8 cellular contexts compared by ENCODE assay signal in the genomic region with DNA sequence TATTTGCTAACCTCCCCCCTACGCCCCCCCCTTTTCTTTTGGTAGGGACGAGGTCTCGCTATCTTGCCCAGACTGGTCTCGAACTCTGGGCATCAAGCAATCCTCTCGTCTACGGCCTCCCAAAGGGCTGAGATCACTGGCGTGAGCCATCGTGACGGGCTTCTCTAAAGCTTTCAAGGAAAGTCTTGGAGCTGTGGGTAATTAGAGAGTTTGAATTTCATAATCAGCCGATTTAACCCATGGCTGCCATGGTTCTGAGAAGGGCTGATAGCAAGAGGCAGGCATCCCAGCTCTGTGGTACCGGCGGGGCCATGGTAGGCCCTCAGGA. TPM values are rescaled to one million over a fixed set of nuclear protein-coding genes. Genes with fewer than 3 reads are reported as not detected.
DNase-seq lines count a peak whose midpoint lies in the region; ATAC-seq and TF ChIP-seq lines count a peak whose summit lies in the region.

No MANE protein-coding gene starts in this region.

- CTCF ChIA-PET in activated CD4-positive, alpha-beta T cell treated with anti-CD3 and anti-CD28 coated beads for 36 hours (lab: Charles Lee): interaction anchor here (0.6 to 5.1 kb wide), 7 partner anchors 11 to 1894 kb away, joined by 3 to 24 read pairs (median 4); no protein-coding TSS in a partner anchor

- peaks cover 35% of the 10 kb centered on the region for H3K4me1 Mint-ChIP-seq in activated CD4-positive, alpha-beta T cell treated with anti-CD3 and anti-CD28 coated beads for 36 hours
- H3K4me1 Mint-ChIP-seq in activated T-helper 17 cell treated with anti-CD3 and anti-CD28 coated beads, Interleukin-2, amount 50 U/mL, for 72 hours: peaks cover 5% of the 10 kb centered on the region
- peaks cover 43 to 45% of the 10 kb centered on the region in 2 donors for H3K4me1 Mint-ChIP-seq in immature natural killer cell

- H3K4me3 Mint-ChIP-seq in activated CD4-positive, alpha-beta T cell treated with anti-CD3 and anti-CD28 coated beads for 36 hours: peak overlapping the region; percentile 63
- peak overlapping the region; percentile 73 for H3K4me3 Mint-ChIP-seq in activated T-helper 17 cell treated with anti-CD3 and anti-CD28 coated beads, Interleukin-2, amount 50 U/mL, for 72 hours
- H3K4me3 Mint-ChIP-seq in immature natural killer cell: peak overlapping the region; percentile 75 to 83 (median 78)

- no peaks in the 10 kb centered on the region for H3K9me3 Mint-ChIP-seq in activated CD4-positive, alpha-beta T cell treated with anti-CD3 and anti-CD28 coated beads for 36 hours (ENCODE audit: low read depth)
- H3K9me3 Mint-ChIP-seq in activated T-helper 17 cell treated with anti-CD3 and anti-CD28 coated beads, Interleukin-2, amount 50 U/mL, for 72 hours: no peaks in the 10 kb centered on the region
- no peaks in the 10 kb centered on the region for H3K9me3 Mint-ChIP-seq in immature natural killer cell

- no peak for TF ChIP-seq CTCF in stomach (IDR thresholded peaks at IDR 0.05)
- no peak for TF ChIP-seq CTCF in lower leg skin (IDR thresholded peaks at IDR 0.05)

- H3K36me3 ChIP-seq in stomach: peaks cover 0 to 19% (median 12%) of the 10 kb centered on the region in 4 donors

- H3K4me3 ChIP-seq in stomach (peak overlapping the region in 3 of 4 donors; percentile 61 to 73 (median 71)), lower leg skin (ENCODE audit: low read depth, poor library complexity, severe bottlenecking) (no peak overlapping the region)

- H3K27ac Mint-ChIP-seq in activated CD4-positive, alpha-beta T cell treated with anti-CD3 and anti-CD28 coated beads for 36 hours: peak overlapping the region; percentile 47
- H3K27ac Mint-ChIP-seq in activated T-helper 17 cell treated with anti-CD3 and anti-CD28 coated beads, Interleukin-2, amount 50 U/mL, for 72 hours: peak overlapping the region; percentile 71
- H3K27ac Mint-ChIP-seq in immature natural killer cell: peak overlapping the region in 3 of 6 donors; percentile 14 to 70 (median 41)

- POLR2A ChIA-PET in activated CD4-positive, alpha-beta T cell treated with anti-CD3 and anti-CD28 coated beads for 36 hours (lab: Charles Lee): interaction anchor here (0.6 kb wide), 1 partner anchor 83 kb away, joined by 3 read pairs; no protein-coding TSS in a partner anchor

- TF ChIP-seq POLR2A in stomach (IDR thresholded peaks at IDR 0.05) (no peak), lower leg skin (IDR thresholded peaks at IDR 0.05) (no peak)

- DNase-seq in activated CD4-positive, alpha-beta T cell treated with anti-CD3 and anti-CD28 coated beads for 36 hours: no peak
- DNase-seq in activated CD4-positive, alpha-beta T cell treated with anti-CD3 and anti-CD28 coated beads for 1 hour: no peak
- DNase-seq in immature natural killer cell: no peak
- DNase-seq in stomach: no peak
- no peak for DNase-seq in MV-4-11 (lab: John Stamatoyannopoulos, UW)
- DNase-seq in NCI-H187 (lab: John Stamatoyannopoulos, UW): no peak
- no peak for DNase-seq in lower leg skin (ENCODE audit: low spot score in 2 of 2)

- peak overlapping the region in 4 of 5 donors; percentile 77 to 92 (median 91) for H3K27ac ChIP-seq in stomach

- no peak for ATAC-seq in activated CD4-positive, alpha-beta T cell treated with anti-CD3 and anti-CD28 coated beads for 36 hours
- ATAC-seq in activated T-helper 17 cell treated with anti-CD3 and anti-CD28 coated beads, Interleukin-2, amount 50 U/mL, for 72 hours (replicated peaks): no peak

- no peaks in the 10 kb centered on the region for H3K9me3 ChIP-seq in stomach

- TF ChIP-seq EP300 in stomach (IDR thresholded peaks at IDR 0.05): no peak

- WGBS in stomach, 5 donors: 57 to 79% (median 69%) methylated on average over 12 of the region's 12 CpGs
- WGBS in lower leg skin, 2 donors: 36 to 56% methylated on average over 12 of the region's 12 CpGs

- H3K4me1 ChIP-seq in stomach: peaks cover 24 to 75% (median 61%) of the 10 kb centered on the region in 4 donors

- peaks cover 1% of the 10 kb centered on the region for H3K36me3 Mint-ChIP-seq in activated CD4-positive, alpha-beta T cell treated with anti-CD3 and anti-CD28 coated beads for 36 hours (ENCODE audit: low read depth)
- H3K36me3 Mint-ChIP-seq in activated T-helper 17 cell treated with anti-CD3 and anti-CD28 coated beads, Interleukin-2, amount 50 U/mL, for 72 hours (ENCODE audit: low read depth): no peaks in the 10 kb centered on the region
- H3K36me3 Mint-ChIP-seq in immature natural killer cell: no peaks in the 10 kb centered on the region

- no peaks in the 10 kb centered on the region for H3K27me3 Mint-ChIP-seq in activated CD4-positive, alpha-beta T cell treated with anti-CD3 and anti-CD28 coated beads for 36 hours
- no peaks in the 10 kb centered on the region for H3K27me3 Mint-ChIP-seq in activated T-helper 17 cell treated with anti-CD3 and anti-CD28 coated beads, Interleukin-2, amount 50 U/mL, for 72 hours
- H3K27me3 Mint-ChIP-seq in immature natural killer cell (ENCODE audit: low read depth in 3 of 3): peaks cover under 1 to 6% (median 6%) of the 10 kb centered on the region in 3 donors

- no peaks in the 10 kb centered on the region for H3K27me3 ChIP-seq in stomach

- intact Hi-C loops in activated CD4-positive, alpha-beta T cell treated with anti-CD3 and anti-CD28 coated beads for 36 hours (cut with DNase I, micrococcal nuclease): loop anchor here (1.0 to 2.0 kb wide), 2 partner anchors 12 to 643 kb away; partner anchors contain the start of genes SMIM7 (in 1 of the 2) and TMEM38A (in 1 of the 2)
- intact Hi-C loops in stomach (cut with DNase I; ENCODE audit: low total_unique reads) (no loop called here), lower leg skin (cut with DNase I; ENCODE audit: low total_unique reads) (no loop called here)

RNA-seq across cellular contexts. Expression of gene ABHD8, which starts 0.7 kb away (rescaled TPM):
- total RNA-seq in activated CD4-positive, alpha-beta T cell treated with anti-CD3 and anti-CD28 coated beads for 36 hours: 1 to 10 TPM; 6.1 to 8.0 TPM
- total RNA-seq in activated T-helper 17 cell treated with anti-CD3 and anti-CD28 coated beads, Interleukin-2, amount 50 U/mL, for 72 hours: 1 to 10 TPM; 8.0 to 8.5 TPM
- 10 to 100 TPM in 1 of 3 donors, 1 to 10 TPM in 2; 7.5 to 10.3 (median 8.3) TPM for polyA plus RNA-seq in immature natural killer cell
- 10 to 100 TPM in 3 of 5 donors, 1 to 10 TPM in 2; 4.9 to 28.1 (median 15.2) TPM for total RNA-seq in stomach
- 10 to 100 TPM in 1 of 3 donors, 1 to 10 TPM in 2; 8.0 to 12.0 (median 9.8) TPM for polyA plus RNA-seq in stomach
- 10 to 100 TPM; 20.2 to 34.9 (median 27.7) TPM for total RNA-seq in lower leg skin

RNA-seq across cellular contexts. Expression of gene MRPL34, which starts 1.8 kb away (rescaled TPM):
- total RNA-seq in activated CD4-positive, alpha-beta T cell treated with anti-CD3 and anti-CD28 coated beads for 36 hours: 10 to 100 TPM; 72.0 to 88.6 TPM
- total RNA-seq in activated T-helper 17 cell treated with anti-CD3 and anti-CD28 coated beads, Interleukin-2, amount 50 U/mL, for 72 hours: 10 to 100 TPM; 56.2 to 95.9 TPM
- polyA plus RNA-seq in immature natural killer cell (100 to 1,000 TPM; 189 to 270 (median 197) TPM), stomach (100 to 1,000 TPM; 161 to 200 (median 192) TPM)
- total RNA-seq in stomach (100 to 1,000 TPM in 3 of 5 donors, 10 to 100 TPM in 1, 1 to 10 TPM in 1; 6.6 to 167 (median 142) TPM), lower leg skin (100 to 1,000 TPM in 3 of 4 donors, 10 to 100 TPM in 1; 88.4 to 228 (median 131) TPM)

RNA-seq across cellular contexts. Expression of gene DDA1, which starts 5.5 kb away (rescaled TPM):
- 10 to 100 TPM; 26.2 to 39.6 TPM for total RNA-seq in activated CD4-positive, alpha-beta T cell treated with anti-CD3 and anti-CD28 coated beads for 36 hours
- 10 to 100 TPM; 27.8 to 45.8 TPM for total RNA-seq in activated T-helper 17 cell treated with anti-CD3 and anti-CD28 coated beads, Interleukin-2, amount 50 U/mL, for 72 hours
- 10 to 100 TPM; 30.0 to 48.6 (median 40.6) TPM for polyA plus RNA-seq in immature natural killer cell
- 10 to 100 TPM in 4 of 5 donors, 1 to 10 TPM in 1; 2.2 to 56.0 (median 21.4) TPM for total RNA-seq in stomach
- 10 to 100 TPM; 30.8 to 63.7 (median 48.1) TPM for polyA plus RNA-seq in stomach
- total RNA-seq in lower leg skin: 10 to 100 TPM; 16.4 to 30.7 (median 26.3) TPM

RNA-seq across cellular contexts. Expression of gene ANKLE1, which starts 22.2 kb away (rescaled TPM):
- 1 to 10 TPM; 2.9 to 3.1 TPM for total RNA-seq in activated CD4-positive, alpha-beta T cell treated with anti-CD3 and anti-CD28 coated beads for 36 hours
- total RNA-seq in activated T-helper 17 cell treated with anti-CD3 and anti-CD28 coated beads, Interleukin-2, amount 50 U/mL, for 72 hours: 10 to 100 TPM in 1 of 2 donors, 1 to 10 TPM in 1; 4.4 to 11.6 TPM
- not detected for polyA plus RNA-seq in immature natural killer cell
- total RNA-seq in stomach: under 1 TPM in 1 of 5 donors, not detected in 4; 0.18 TPM
- polyA plus RNA-seq in stomach: under 1 TPM in 1 of 3 donors, not detected in 2; 0.63 TPM
- 1 to 10 TPM in 1 of 4 donors, under 1 TPM in 3; 0.07 to 1.1 (median 0.36) TPM for total RNA-seq in lower leg skin

RNA-seq across cellular contexts. Expression of gene ANO8, which starts 30.8 kb away (rescaled TPM):
- total RNA-seq in activated CD4-positive, alpha-beta T cell treated with anti-CD3 and anti-CD28 coated beads for 36 hours: 1 to 10 TPM; 4.2 to 4.8 TPM
- total RNA-seq in activated T-helper 17 cell treated with anti-CD3 and anti-CD28 coated beads, Interleukin-2, amount 50 U/mL, for 72 hours: 1 to 10 TPM; 3.6 to 3.9 TPM
- under 1 TPM; 0.06 to 0.40 (median 0.12) TPM for polyA plus RNA-seq in immature natural killer cell
- 10 to 100 TPM in 4 of 5 donors, 1 to 10 TPM in 1; 2.9 to 37.9 (median 23.0) TPM for total RNA-seq in stomach
- 1 to 10 TPM; 1.1 to 5.1 (median 3.6) TPM for polyA plus RNA-seq in stomach
- 10 to 100 TPM; 31.1 to 56.8 (median 46.9) TPM for total RNA-seq in lower leg skin

Comparison
In these comparisons a context has a peak if more than half of its experiments do, and no peak if none do; other contexts are left out.
1. intact Hi-C loops: an anchor here in activated CD4-positive, alpha-beta T cell treated with anti-CD3 and anti-CD28 coated beads for 36 hours (1.0 to 2.0 kb wide); none called in stomach and lower leg skin.